Comparison of ENCODE assay signal across 1 cellular context in the genomic region with DNA sequence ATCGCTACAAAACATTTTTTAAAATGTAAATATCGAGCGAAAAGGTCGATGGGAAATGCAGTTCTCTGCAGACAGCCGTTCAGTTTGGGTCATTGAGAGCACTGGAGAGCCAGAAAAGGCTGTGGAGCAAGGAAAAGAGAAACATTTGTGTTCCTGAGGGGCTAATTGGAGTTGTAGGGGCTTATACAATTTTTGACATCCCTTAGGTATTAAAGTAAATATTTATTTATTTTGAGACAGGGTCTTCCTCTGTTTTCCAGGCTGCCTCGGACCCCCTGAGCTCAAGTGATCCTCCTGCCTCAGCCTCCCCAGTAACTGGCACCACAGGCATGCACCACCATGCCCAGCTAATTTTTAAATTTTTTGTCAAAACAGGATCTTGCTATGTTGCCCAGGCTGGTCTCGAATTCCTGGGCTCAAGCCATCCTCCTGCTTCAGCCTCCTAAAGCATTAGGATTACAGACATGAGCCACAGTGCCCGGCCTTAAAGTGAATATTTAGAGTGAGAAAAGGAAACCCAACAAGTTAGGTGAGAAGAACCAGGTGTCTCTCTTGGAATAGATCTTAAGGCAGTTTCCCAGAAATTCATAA.
TF ChIP-seq lines count a peak whose summit lies in the region.

No MANE protein-coding gene starts in this region.

TF ChIP-seq in endothelial cell of umbilical vein, 7 proteins besides CTCF, POLR2A, EP300 and RAD21:
- TF ChIP-seq JUN (IDR thresholded peaks at IDR 0.05; ENCODE audit: borderline replicate concordance, insufficient read depth, insufficient read length, low read depth) = no peak
- TF ChIP-seq POLR2AphosphoS5 (IDR thresholded peaks at IDR 0.05; ENCODE audit: insufficient read depth, low read depth, low read length) = no peak
- TF ChIP-seq FOS (IDR thresholded peaks at IDR 0.05; ENCODE audit: borderline replicate concordance, insufficient read depth, low read length) = no peak
- TF ChIP-seq, protein P1, sequence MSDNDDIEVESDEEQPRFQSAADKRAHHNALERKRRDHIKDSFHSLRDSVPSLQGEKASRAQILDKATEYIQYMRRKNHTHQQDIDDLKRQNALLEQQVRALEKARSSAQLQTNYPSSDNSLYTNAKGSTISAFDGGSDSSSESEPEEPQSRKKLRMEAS (IDR thresholded peaks at IDR 0.05; ENCODE audit: insufficient read depth, insufficient read length) = no peak
- TF ChIP-seq EZH2 (IDR thresholded peaks at IDR 0.05; ENCODE audit: borderline replicate concordance, low read depth, low read length, severe bottlenecking) = no peak
- no peak for TF ChIP-seq GATA2 (IDR thresholded peaks at IDR 0.05; ENCODE audit: insufficient read depth, insufficient read length, low read depth, low read length)
- TF ChIP-seq MYC (IDR thresholded peaks at IDR 0.05; ENCODE audit: low read depth, low read length) = no peak
